Comparison of ENCODE assay signal across 8 cellular contexts in the genomic region with DNA sequence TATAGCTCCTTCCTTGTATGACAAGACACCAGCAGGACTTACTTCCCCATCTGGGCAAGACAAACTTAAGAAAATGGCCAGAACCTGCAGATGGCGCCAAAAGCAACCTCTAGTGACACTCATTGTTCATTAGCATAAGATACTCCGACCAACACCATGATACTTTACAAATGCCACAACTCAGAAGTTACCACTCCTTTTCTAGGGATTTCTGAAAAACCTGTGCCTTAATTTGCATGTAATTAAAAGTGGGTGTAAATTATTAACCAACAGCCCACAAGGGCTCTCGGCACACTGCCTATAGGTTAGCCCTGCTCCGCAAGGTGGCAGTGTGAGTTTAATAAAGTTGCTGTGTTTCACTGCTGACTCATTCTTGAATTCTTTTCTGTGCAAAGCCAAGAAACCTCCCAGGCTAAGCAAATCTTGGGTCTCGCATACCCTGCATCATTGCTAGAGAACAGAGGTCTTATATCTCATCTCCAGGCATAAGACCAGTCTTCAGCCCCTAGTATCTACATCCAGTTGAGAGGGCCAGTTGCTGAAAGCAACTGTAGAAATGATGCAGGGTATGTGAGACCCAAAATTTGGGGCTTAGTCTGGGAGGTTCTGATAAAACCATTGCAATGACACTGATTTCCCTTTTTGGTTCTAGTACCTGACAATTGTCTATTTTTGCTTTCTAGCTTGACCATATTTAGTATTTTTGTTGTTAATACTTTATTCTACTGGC.
A peak's percentile ranks its signal among the peaks of the same experiment; 100 is the strongest.
DNase-seq lines count a peak whose midpoint lies in the region; ATAC-seq and TF ChIP-seq lines count a peak whose summit lies in the region.

No MANE protein-coding gene starts in this region.

- no peaks in the 10 kb centered on the region for H3K36me3 ChIP-seq in right atrium auricular region

- H3K9me3 ChIP-seq in right atrium auricular region: no peaks in the 10 kb centered on the region

- no peak overlapping the region for H3K27ac ChIP-seq in right atrium auricular region

- no peaks in the 10 kb centered on the region for H3K4me1 ChIP-seq in right atrium auricular region

- no peaks in the 10 kb centered on the region for H3K27me3 ChIP-seq in right atrium auricular region

- DNase-seq in EL: peak; percentile 51
- peak; percentile 20 for DNase-seq in SHP77 treated with DMSO at 0.1 percent for 48 hours (lab: John Stamatoyannopoulos, UW)
- peak; percentile 77 for DNase-seq in activated naive CD4-positive, alpha-beta T cell treated with Interleukin-2 at 50 U/mL for 16 hours
- DNase-seq in right atrium auricular region (ENCODE audit: low spot score): peak; percentile 68
- peak; percentile 60 for DNase-seq in stimulated activated CD4-positive, alpha-beta T cell treated with anti-CD3 and anti-CD28 coated beads, Interleukin-12 subunit alpha, Interleukin-12 subunit beta, amount 100 ng/mL, for 4 hours
- DNase-seq in DMS153 (lab: John Stamatoyannopoulos, UW): no peak

- peak in 1 of 2 donors; percentile 63 for TF ChIP-seq CTCF in right atrium auricular region (IDR thresholded peaks at IDR 0.05)

- no peak overlapping the region for H3K4me3 ChIP-seq in right atrium auricular region

- ATAC-seq in GM21367 (IDR thresholded peaks at IDR 0.05; ENCODE audit: unreplicated experiment): peak; percentile 91
- ATAC-seq in HG03575 (IDR thresholded peaks at IDR 0.05; ENCODE audit: extremely low read depth, insufficient number of reproducible peaks, low FRiP score, unreplicated experiment): peak; percentile 70
